In genomic region chr11:17328856-17329490, GRCh38 we compare ENCODE assay signal across 17 cellular contexts. TPM values are rescaled to one million over a fixed set of nuclear protein-coding genes. Genes with fewer than 3 reads are reported as not detected.
DNase-seq lines count a peak whose midpoint lies in the region; ATAC-seq, FAIRE-seq and TF ChIP-seq lines count a peak whose summit lies in the region.
"Had no signal": no experiment of that assay in that cellular context is flagged by ENCODE, and none has a peak within 500 bp of the region (broad histone marks: within the 10 kb centered on the region; RNA-seq: fewer than 3 reads in every experiment).

No MANE protein-coding gene starts in this region.

- 90% methylated on average over 5 of the region's 5 CpGs for WGBS in A549 (ENCODE audit: missing lambda C conversion rate)
- 93 to 100% methylated on average over 3 to 5 of the region's 5 CpGs for WGBS in endodermal cell (ENCODE audit: insufficient coverage in 1 of 2, insufficient read length in 1 of 2), 2 experiments

- POLR2A ChIA-PET in A549 (lab: Yijun Ruan, JAX): no interaction called here
- POLR2A ChIA-PET in CD4-positive, alpha-beta memory T cell (lab: Charles Lee; ENCODE audit: partially characterized antibody): no interaction called here

- H3K4me2 ChIP-seq in A549: no peak overlapping the region

- H3K9ac ChIP-seq in endodermal cell (ENCODE audit: extremely low read depth, low read length, poor library complexity, severe bottlenecking): no peak overlapping the region
- H3K9ac ChIP-seq: parathyroid adenoma had no signal

- no peak for TF ChIP-seq RAD21 in A549 (conservative IDR thresholded peaks at IDR 0.05 in 1 of 2, IDR thresholded peaks at IDR 0.05 in 1 of 2)

- no peak overlapping the region for H3K27ac ChIP-seq in A549
- H3K27ac ChIP-seq in endodermal cell (ENCODE audit: low read depth, low read length): no peak overlapping the region
- no peak overlapping the region for H3K27ac ChIP-seq in CD4-positive, alpha-beta memory T cell (ENCODE audit: low read depth, low read length)
- H3K27ac ChIP-seq: parathyroid adenoma, testis had no signal

- TF ChIP-seq CTCF in A549 (IDR thresholded peaks at IDR 0.05) (no peak), endodermal cell (conservative IDR thresholded peaks at IDR 0.05) (peak; percentile 65)

- ATAC-seq in A549: peak; percentile 59 to 67; a peak in 3 of 6 replicates
- ATAC-seq in GM21423 (IDR thresholded peaks at IDR 0.05; ENCODE audit: unreplicated experiment): no peak
- ATAC-seq: effector memory CD8-positive, alpha-beta T cell; left lobe of liver had no signal

- H3K27ac Mint-ChIP-seq in endodermal cell: no peak overlapping the region
- peak overlapping the region in 1 of 7 donors; percentile 25 for H3K27ac Mint-ChIP-seq in CD4-positive, alpha-beta memory T cell

- H3K4me3 ChIP-seq in A549: no peak overlapping the region
- no peak overlapping the region for H3K4me3 ChIP-seq in endodermal cell (ENCODE audit: low read length)
- H3K4me3 ChIP-seq in CD4-positive, alpha-beta memory T cell (ENCODE audit: low read length in 2 of 2): no peak overlapping the region
- H3K4me3 ChIP-seq: testis had no signal

- peaks cover 8% of the 10 kb centered on the region for H3K36me3 ChIP-seq in endodermal cell (ENCODE audit: control insufficient read depth, insufficient read depth, low read length)
- H3K36me3 ChIP-seq in CD4-positive, alpha-beta memory T cell (ENCODE audit: insufficient read depth, low read length): peaks cover 5% of the 10 kb centered on the region

- DNase-seq in A549 (ENCODE audit: low read depth in 1 of 2, low spot score in 1 of 2) (no peak), ELF-1 (ENCODE audit: low read depth, low spot score) (peak; percentile 6), NCI-H2196 treated with DMSO at 0.1 percent for 48 hours (lab: John Stamatoyannopoulos, UW; ENCODE audit: unreplicated experiment) (peak; percentile 19), endodermal cell (peak; percentile 69), H4 (ENCODE audit: low spot score) (no peak), KBM-7 (no peak)
- no peak for DNase-seq in CD4-positive, alpha-beta memory T cell
- DNase-seq: activated CD8-positive, alpha-beta memory T cell treated with anti-CD3 and anti-CD28 coated beads for 24 hours; central memory CD4-positive, alpha-beta T cell; effector memory CD8-positive, alpha-beta T cell; foreskin melanocyte; NCI-H187; stimulated activated CD4-positive, alpha-beta T cell treated with anti-CD3 and anti-CD28 coated beads, Interleukin-4, amount 100 ng/mL, for 4 hours; testis had no signal

- intact Hi-C loops in CD4-positive, alpha-beta memory T cell (cut with micrococcal nuclease): no loop called here

- no peak for TF ChIP-seq POLR2A in A549 (IDR thresholded peaks at IDR 0.05; ENCODE audit: low read length)

- H3K9me3 ChIP-seq in A549: no peaks in the 10 kb centered on the region
- no peaks in the 10 kb centered on the region for H3K9me3 ChIP-seq in endodermal cell (ENCODE audit: control insufficient read depth, low read length)
- no peaks in the 10 kb centered on the region for H3K9me3 ChIP-seq in CD4-positive, alpha-beta memory T cell (ENCODE audit: control insufficient read depth in 1 of 2, low read length in 2 of 2)
- H3K9me3 ChIP-seq: testis had no signal

- no peak overlapping the region for H3K4me3 Mint-ChIP-seq in endodermal cell
- no peak overlapping the region for H3K4me3 Mint-ChIP-seq in CD4-positive, alpha-beta memory T cell
- H3K4me3 Mint-ChIP-seq: effector memory CD8-positive, alpha-beta T cell had no signal

- TF ChIP-seq EP300 in A549 (IDR thresholded peaks at IDR 0.05): no peak

- H3K4me1 Mint-ChIP-seq in endodermal cell: no peaks in the 10 kb centered on the region
- H3K4me1 Mint-ChIP-seq in CD4-positive, alpha-beta memory T cell: peaks cover 4 to 10% (median 5%) of the 10 kb centered on the region in 4 donors

- no peak for FAIRE-seq in A549 (lab: Jason Lieb, UNC)

- H3K4me1 ChIP-seq in A549 (no peaks in the 10 kb centered on the region), endodermal cell (ENCODE audit: control insufficient read depth, insufficient read depth, low read length) (no peaks in the 10 kb centered on the region)
- no peaks in the 10 kb centered on the region for H3K4me1 ChIP-seq in CD4-positive, alpha-beta memory T cell (ENCODE audit: insufficient read depth, low read length)
- H3K4me1 ChIP-seq: parathyroid adenoma, testis had no signal

- no peaks in the 10 kb centered on the region for H3K9me3 Mint-ChIP-seq in endodermal cell
- H3K9me3 Mint-ChIP-seq in CD4-positive, alpha-beta memory T cell: no peaks in the 10 kb centered on the region
- H3K9me3 Mint-ChIP-seq: effector memory CD8-positive, alpha-beta T cell had no signal

- no peaks in the 10 kb centered on the region for H3K27me3 Mint-ChIP-seq in endodermal cell (ENCODE audit: insufficient read depth)
- H3K27me3 Mint-ChIP-seq in CD4-positive, alpha-beta memory T cell: no peaks in the 10 kb centered on the region
- H3K27me3 Mint-ChIP-seq: effector memory CD8-positive, alpha-beta T cell had no signal

- H3K36me3 Mint-ChIP-seq in endodermal cell (ENCODE audit: low read depth): peaks cover 1% of the 10 kb centered on the region
- peaks cover 48 to 54% of the 10 kb centered on the region in 2 donors for H3K36me3 Mint-ChIP-seq in CD4-positive, alpha-beta memory T cell

- in situ Hi-C loops in KBM-7 (cut with MboI; ENCODE audit: low pct_unique_long_range_greater_than_20kb, low sequenced_read_pairs): no loop called here

- CTCF ChIA-PET in A549 (lab: Yijun Ruan, JAX): interaction anchor here (1.6 kb wide), 1 partner anchor 20 kb away, joined by 6 read pairs; no protein-coding TSS in a partner anchor
- CTCF ChIA-PET in CD4-positive, alpha-beta memory T cell (lab: Charles Lee; ENCODE audit: partially characterized antibody): interaction anchor here (1.2 kb wide), 1 partner anchor 56 kb away, joined by 3 read pairs; no protein-coding TSS in a partner anchor

- no peaks in the 10 kb centered on the region for H3K27me3 ChIP-seq in endodermal cell (ENCODE audit: control insufficient read depth, insufficient read depth, low read length, poor library complexity, severe bottlenecking)
- H3K27me3 ChIP-seq in CD4-positive, alpha-beta memory T cell (ENCODE audit: insufficient read depth, low read length): no peaks in the 10 kb centered on the region
- H3K27me3 ChIP-seq: testis had no signal

TF ChIP-seq in A549, 52 proteins besides CTCF, POLR2A, EP300 and RAD21 (continues in another document):
- no peak for TF ChIP-seq JUN (IDR thresholded peaks at IDR 0.05)

RNA-seq across cellular contexts. Expression of gene NCR3LG1, which starts 22.6 kb away (rescaled TPM):
- polyA plus RNA-seq in A549 (2011; rRNA removed) (2.4 and 3.3 TPM in 2 replicates), A549 (2017; fragmentation: RNase III; extraction: RNeasy Plus Mini Kit Qiagen cat#74134 plus additional on column Dnase treatment) (1.1 to 1.4 TPM (median 1.3 TPM) in 3 replicates)
- polyA plus RNA-seq in A549 (2012; cell fraction: cytosol; rRNA removed): 0.20 and 0.25 TPM in 2 replicates
- polyA plus RNA-seq in A549 (2012; cell fraction: nucleus; rRNA removed): 0.62 and 0.86 TPM in 2 replicates
- polyA minus RNA-seq in A549 (2011; rRNA and poly(A)+ RNA removed): 5.1 and 5.8 TPM in 2 replicates
- under 1 TPM; 0.31 to 0.62 TPM for total RNA-seq in endodermal cell
- 3.0 TPM for polyA plus RNA-seq in endodermal cell (2013, experiment 1 of 2)
- polyA plus RNA-seq in endodermal cell (2013, experiment 2 of 2): 3.0 TPM
- 1 to 10 TPM; 3.1 to 3.4 TPM for total RNA-seq in CD4-positive, alpha-beta memory T cell
- under 1 TPM in 1 of 2 donors, not detected in 1; 0.30 TPM for polyA plus RNA-seq in CD4-positive, alpha-beta memory T cell
- total RNA-seq in H4 (2014; rRNA removed; shearing (Covaris generic)): 3.5 and 4.6 TPM in 2 replicates

RNA-seq across cellular contexts. Expression of gene NUCB2, which starts 52.4 kb away (rescaled TPM):
- polyA plus RNA-seq in A549 (2011; rRNA removed): 78.5 and 92.5 TPM in 2 replicates
- 8.4 and 9.6 TPM in 2 replicates for polyA plus RNA-seq in A549 (2012; cell fraction: cytosol; rRNA removed)
- polyA plus RNA-seq in A549 (2012; cell fraction: nucleus; rRNA removed): 2.7 and 6.6 TPM in 2 replicates
- polyA plus RNA-seq in A549 (2017; fragmentation: RNase III; extraction: RNeasy Plus Mini Kit Qiagen cat#74134 plus additional on column Dnase treatment): 34.6 to 38.4 TPM (median 36.7 TPM) in 3 replicates
- polyA minus RNA-seq in A549 (2011; rRNA and poly(A)+ RNA removed): 19.0 and 22.1 TPM in 2 replicates
- 10 to 100 TPM; 52.4 to 64.6 TPM for total RNA-seq in endodermal cell
- polyA plus RNA-seq in endodermal cell (2013, experiment 1 of 2): 45.4 TPM
- 50.5 TPM for polyA plus RNA-seq in endodermal cell (2013, experiment 2 of 2)
- total RNA-seq in CD4-positive, alpha-beta memory T cell: 10 to 100 TPM; 53.2 to 57.6 TPM
- polyA plus RNA-seq in CD4-positive, alpha-beta memory T cell: 100 to 1,000 TPM; 115 to 116 TPM
- 66.8 and 83.7 TPM in 2 replicates for total RNA-seq in H4 (2014; rRNA removed; shearing (Covaris generic))

RNA-seq across cellular contexts. Expression of gene KCNJ11, which starts 59.5 kb away (rescaled TPM):
- polyA plus RNA-seq in A549 (2011; rRNA removed) (0.18 and 0.29 TPM in 2 replicates), A549 (2017; fragmentation: RNase III; extraction: RNeasy Plus Mini Kit Qiagen cat#74134 plus additional on column Dnase treatment) (0.41 to 0.69 TPM (median 0.53 TPM) in 3 replicates)
- 0.28 and 0.54 TPM in 2 replicates for polyA plus RNA-seq in A549 (2012; cell fraction: cytosol; rRNA removed)
- 0.71 and 0.89 TPM in 2 replicates for polyA plus RNA-seq in A549 (2012; cell fraction: nucleus; rRNA removed)
- polyA minus RNA-seq in A549 (2011; rRNA and poly(A)+ RNA removed): 0.58 and 0.63 TPM in 2 replicates
- total RNA-seq in endodermal cell: 1 to 10 TPM; 2.2 to 5.3 TPM
- 3.6 TPM for polyA plus RNA-seq in endodermal cell (2013, experiment 1 of 2)
- polyA plus RNA-seq in endodermal cell (2013, experiment 2 of 2): 3.0 TPM
- total RNA-seq in CD4-positive, alpha-beta memory T cell: not detected
- under 1 TPM in 1 of 2 donors, not detected in 1; 0.24 TPM for polyA plus RNA-seq in CD4-positive, alpha-beta memory T cell
- 0.12 TPM in 1 of 2 replicates, not detected in the other for total RNA-seq in H4 (2014; rRNA removed; shearing (Covaris generic))

Comparison
In these comparisons a context has a peak if more than half of its experiments do, and no peak if none do; other contexts are left out.
1. DNase-seq: peak in ELF-1 (single experiment), NCI-H2196 treated with DMSO at 0.1 percent for 48 hours (single experiment) and endodermal cell (single experiment); none in A549 (0 of 2), CD4-positive, alpha-beta memory T cell (0 of 5), H4 (single experiment) and KBM-7 (single experiment).